1 cellular context compared by ENCODE assay signal in genomic region chr6:147651249-147652063, GRCh38.
A peak's percentile ranks its signal among the peaks of the same experiment; 100 is the strongest.
TF ChIP-seq lines count a peak whose summit lies in the region.

No MANE protein-coding gene starts in this region.

TF ChIP-seq in endothelial cell of umbilical vein, 7 proteins besides CTCF, POLR2A, EP300 and RAD21:
- TF ChIP-seq POLR2AphosphoS5 (IDR thresholded peaks at IDR 0.05; ENCODE audit: insufficient read depth, low read depth, low read length) (no peak), GATA2 (IDR thresholded peaks at IDR 0.05; ENCODE audit: insufficient read depth, insufficient read length, low read depth, low read length) (no peak), FOS (IDR thresholded peaks at IDR 0.05; ENCODE audit: borderline replicate concordance, insufficient read depth, low read length) (peak; percentile 11)
TF ChIP-seq in endothelial cell of umbilical vein: peak in this region for 1.
